ENCODE assay signal across 8 cellular contexts in the genomic region with DNA sequence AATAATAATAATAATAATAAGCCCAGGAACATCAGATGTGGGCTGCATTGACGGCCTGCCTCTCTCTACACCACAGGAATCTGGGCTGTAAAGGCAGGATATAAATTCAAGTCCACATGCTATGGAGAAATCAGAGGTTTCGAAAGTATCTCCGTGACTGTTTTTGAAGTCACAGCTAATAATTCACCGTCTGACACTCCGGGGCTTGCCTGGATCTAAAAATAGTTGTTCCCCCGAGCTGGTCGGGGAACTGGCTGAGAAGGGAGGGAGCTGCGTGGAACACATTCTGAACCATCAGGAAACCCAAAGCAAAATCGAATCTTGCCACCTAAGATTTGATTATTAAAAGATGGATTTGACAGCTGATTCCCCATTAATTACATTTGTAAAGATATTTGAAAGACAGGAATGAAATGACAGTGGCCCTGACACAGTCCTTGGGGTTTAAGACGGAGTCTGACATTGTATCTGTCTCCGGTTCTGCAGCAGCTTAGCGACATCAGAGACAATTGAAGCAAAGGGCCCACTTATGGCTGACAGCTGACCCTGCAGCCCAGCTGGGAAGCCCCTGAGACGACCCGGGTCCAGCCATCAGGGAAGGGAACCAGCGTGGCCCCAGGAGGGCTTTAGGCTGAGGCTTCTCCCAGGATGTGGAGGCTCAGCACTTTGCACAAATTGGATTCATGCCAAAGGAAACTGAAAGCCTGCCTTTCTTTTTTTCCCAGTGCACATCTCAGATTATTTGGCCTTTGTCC. TPM values are rescaled to one million over a fixed set of nuclear protein-coding genes. Genes with fewer than 3 reads are reported as not detected.
DNase-seq lines count a peak whose midpoint lies in the region; ATAC-seq and TF ChIP-seq lines count a peak whose summit lies in the region.

No MANE protein-coding gene starts in this region.

- ATAC-seq in body of pancreas (peak; percentile 28), right lobe of liver (peak; percentile 3 to 24 (median 12)), GM21515 (IDR thresholded peaks at IDR 0.05; ENCODE audit: unreplicated experiment) (no peak), GM19455 (IDR thresholded peaks at IDR 0.05; ENCODE audit: unreplicated experiment) (no peak)

- 20% methylated on average over 15 of the region's 15 CpGs for WGBS in GM23248 (ENCODE audit: low coverage in 1 of 2, low lambda C conversion rate in 2 of 2, missing lambda C conversion rate in 2 of 2), 2 experiments
- 38 to 49% methylated on average over 15 of the region's 15 CpGs for WGBS in body of pancreas, 2 donors
- 32% methylated on average over 13 of the region's 15 CpGs for WGBS in right lobe of liver (ENCODE audit: insufficient coverage, low coverage, low lambda C conversion rate, missing lambda C conversion rate)

- no peaks in the 10 kb centered on the region for H3K36me3 Mint-ChIP-seq in type B pancreatic cell

- peaks cover 5% of the 10 kb centered on the region for H3F3A ChIP-seq in GM23248 (ENCODE audit: insufficient read depth)

- H3K9me3 ChIP-seq in GM23248 (ENCODE audit: low read depth): no peaks in the 10 kb centered on the region
- no peaks in the 10 kb centered on the region for H3K9me3 ChIP-seq in body of pancreas
- H3K9me3 ChIP-seq in right lobe of liver: no peaks in the 10 kb centered on the region

- peaks cover 31% of the 10 kb centered on the region for H3K4me1 Mint-ChIP-seq in type B pancreatic cell (ENCODE audit: unreplicated experiment)

- intact Hi-C loops in body of pancreas (cut with DNase I) (no loop called here), right lobe of liver (cut with DNase I) (no loop called here)

- TF ChIP-seq CTCF in body of pancreas (IDR thresholded peaks at IDR 0.05) (no peak), right lobe of liver (IDR thresholded peaks at IDR 0.05) (no peak), type B pancreatic cell (conservative IDR thresholded peaks at IDR 0.05) (no peak)

- H3K79me2 ChIP-seq in ACC112 (ENCODE audit: control insufficient read depth, insufficient read depth, low read length, unreplicated experiment) (no peaks in the 10 kb centered on the region), GM23248 (ENCODE audit: insufficient read depth) (no peaks in the 10 kb centered on the region)

- H3K4me3 Mint-ChIP-seq in type B pancreatic cell: peak overlapping the region; percentile 51

- H3K9me2 ChIP-seq in GM23248 (ENCODE audit: insufficient read depth): no peaks in the 10 kb centered on the region

- H3K9ac ChIP-seq in GM23248: peak overlapping the region; percentile 50

- H3K27ac Mint-ChIP-seq in type B pancreatic cell: peak overlapping the region; percentile 89

- peak overlapping the region; percentile 68 for H3K27ac ChIP-seq in ACC112 (ENCODE audit: low read depth, low read length)
- peak overlapping the region; percentile 48 for H3K27ac ChIP-seq in GM23248
- H3K27ac ChIP-seq in body of pancreas: peak overlapping the region; percentile 30 to 82 (median 53)
- peak overlapping the region; percentile 5 to 39 (median 11) for H3K27ac ChIP-seq in right lobe of liver

- H2AFZ ChIP-seq in ACC112 (ENCODE audit: low read length, unreplicated experiment): peak overlapping the region; percentile 8
- peak overlapping the region; percentile 65 for H2AFZ ChIP-seq in GM23248

- H3K27me3 ChIP-seq in ACC112 (ENCODE audit: insufficient read depth, low read length) (no peaks in the 10 kb centered on the region), GM23248 (replicated peaks; ENCODE audit: insufficient read depth) (no peaks in the 10 kb centered on the region), body of pancreas (no peaks in the 10 kb centered on the region), right lobe of liver (no peaks in the 10 kb centered on the region)

- H3K36me3 ChIP-seq in ACC112 (ENCODE audit: insufficient read depth, low read length) (no peaks in the 10 kb centered on the region), GM23248 (ENCODE audit: low read depth) (no peaks in the 10 kb centered on the region), body of pancreas (replicated peaks in 1 of 2; ENCODE audit: insufficient read depth in 1 of 2, low read depth in 2 of 2) (no peaks in the 10 kb centered on the region), right lobe of liver (no peaks in the 10 kb centered on the region)

- peaks cover 26% of the 10 kb centered on the region for H3K4me1 ChIP-seq in ACC112 (ENCODE audit: control insufficient read depth, insufficient read depth, low read length, unreplicated experiment)
- H3K4me1 ChIP-seq in GM23248 (ENCODE audit: insufficient read depth): peaks cover 19% of the 10 kb centered on the region
- H3K4me1 ChIP-seq in body of pancreas: peaks cover 33% of the 10 kb centered on the region
- H3K4me1 ChIP-seq in right lobe of liver: peaks cover 0 to 38% (median 9%) of the 10 kb centered on the region in 4 donors

- H3K4me2 ChIP-seq in GM23248 (ENCODE audit: unreplicated experiment): peak overlapping the region; percentile 74

- peak in 1 of 3 donors; percentile 11 for TF ChIP-seq POLR2A in body of pancreas (IDR thresholded peaks at IDR 0.05)
- TF ChIP-seq POLR2A in right lobe of liver (IDR thresholded peaks at IDR 0.05): no peak

- no peaks in the 10 kb centered on the region for H3K9me3 Mint-ChIP-seq in type B pancreatic cell

- H3K4me3 ChIP-seq in ACC112 (ENCODE audit: low read depth, low read length) (peak overlapping the region; percentile 54), GM23248 (peak overlapping the region; percentile 42), body of pancreas (no peak overlapping the region), right lobe of liver (no peak overlapping the region)

- H3K27me3 Mint-ChIP-seq in type B pancreatic cell: no peaks in the 10 kb centered on the region

- H4K20me1 ChIP-seq in GM23248 (ENCODE audit: insufficient read depth): no peaks in the 10 kb centered on the region

- peak; percentile 80 for DNase-seq in GM23248
- DNase-seq in body of pancreas: peak in 2 of 4 donors; percentile 47 to 66
- DNase-seq in right lobe of liver: no peak
- no peak for DNase-seq in type B pancreatic cell (ENCODE audit: extremely low spot score, unreplicated experiment)
- no peak for DNase-seq in HuH-7 (ENCODE audit: low spot score)

- in situ Hi-C loops in GM23248 (cut with MboI): loop anchor here (25.0 kb wide), 1 partner anchor 212 kb away; no protein-coding TSS in a partner anchor

RNA-seq across cellular contexts. Expression of gene KLF6, which starts 35.2 kb away (rescaled TPM):
- 49.8 and 58.9 TPM in 2 replicates for total RNA-seq in GM23248 (2014; rRNA removed; shearing (Covaris generic))
- polyA plus RNA-seq in GM23248 (2016; fragmentation: Nextera tagmentation; extraction: Ambion mirVana): 264 and 279 TPM in 2 replicates
- total RNA-seq in body of pancreas (100 to 1,000 TPM in 1 of 2 donors, 10 to 100 TPM in 1; 92.1 to 294 TPM), right lobe of liver (10 to 100 TPM; 25.2 to 86.4 (median 75.2) TPM), type B pancreatic cell (ENCODE audit: low replicate concordance) (117 and 269 TPM in 2 replicates)

Comparison
In these comparisons a context has a peak if more than half of its experiments do, and no peak if none do; other contexts are left out.
1. H3K27ac ChIP-seq: peak in every context shown above with its lines; median percentile 68 in ACC112; 53 in body of pancreas; 48 in GM23248; 11 in right lobe of liver.
2. H3K4me3 ChIP-seq: peak in ACC112 (single experiment) and GM23248 (single experiment); none in body of pancreas (0 of 2) and right lobe of liver (0 of 3).
3. ATAC-seq: peak in body of pancreas (single experiment) and right lobe of liver (4 of 4); none in GM21515 (single experiment) and GM19455 (single experiment).